In genomic region chr6:16319813-16320532, GRCh38 we compare ENCODE assay signal across 8 cellular contexts.
A peak's percentile ranks its signal among the peaks of the same experiment; 100 is the strongest.
DNase-seq lines count a peak whose midpoint lies in the region; ATAC-seq and TF ChIP-seq lines count a peak whose summit lies in the region.

No MANE protein-coding gene starts in this region.

- TF ChIP-seq CTCF in OCI-LY1 (IDR thresholded peaks at IDR 0.05; ENCODE audit: low read length): no peak

- ATAC-seq in HG03064 (IDR thresholded peaks at IDR 0.05; ENCODE audit: low read depth, unreplicated experiment): peak; percentile 51
- ATAC-seq in naive thymus-derived CD4-positive, alpha-beta T cell: peak; percentile 70

- no peaks in the 10 kb centered on the region for H3F3A ChIP-seq in OCI-LY1 (ENCODE audit: insufficient read depth, low read length)

- no peaks in the 10 kb centered on the region for H3K27me3 ChIP-seq in OCI-LY1 (ENCODE audit: insufficient read depth, low read length)
- H3K27me3 ChIP-seq in esophagus (ENCODE audit: control insufficient read depth in 1 of 2, insufficient read depth in 2 of 2, low read length in 2 of 2): no peaks in the 10 kb centered on the region
- H3K27me3 ChIP-seq in naive thymus-derived CD4-positive, alpha-beta T cell (ENCODE audit: control insufficient read depth in 2 of 2, insufficient read depth in 2 of 2, low read length in 2 of 2): no peaks in the 10 kb centered on the region

- CTCF ChIA-PET in naive thymus-derived CD4-positive, alpha-beta T cell (lab: Charles Lee): interaction anchor here (0.8 to 2.0 kb wide), 5 partner anchors 8 to 451 kb away, joined by 3 to 4 read pairs (median 3); no protein-coding TSS in a partner anchor

- POLR2A ChIA-PET in naive thymus-derived CD4-positive, alpha-beta T cell (lab: Charles Lee): interaction anchor here (0.7 to 1.5 kb wide), 5 partner anchors 89 to 443 kb away, joined by 3 to 4 read pairs (median 3); partner anchors contain the start of gene ATXN1

- H3K4me3 ChIP-seq in OCI-LY1 (ENCODE audit: low read depth, low read length, poor library complexity, severe bottlenecking) (no peak overlapping the region), esophagus (ENCODE audit: low read depth in 1 of 2, low read length in 2 of 2) (no peak overlapping the region)
- H3K4me3 ChIP-seq in naive thymus-derived CD4-positive, alpha-beta T cell (ENCODE audit: low read length): peak overlapping the region; percentile 43

- H3K36me3 ChIP-seq in OCI-LY1 (ENCODE audit: insufficient read depth, low read length) (no peaks in the 10 kb centered on the region), esophagus (ENCODE audit: control insufficient read depth in 2 of 2, insufficient read depth in 2 of 2, low read length in 1 of 2) (no peaks in the 10 kb centered on the region)
- H3K36me3 ChIP-seq in naive thymus-derived CD4-positive, alpha-beta T cell (ENCODE audit: control insufficient read depth in 2 of 3, insufficient read depth in 3 of 3, low read length in 3 of 3): no peaks in the 10 kb centered on the region

- 8 to 19% methylated on average over 16 of the region's 16 CpGs for WGBS in esophagus, 2 donors

- H3K9me3 Mint-ChIP-seq in naive thymus-derived CD4-positive, alpha-beta T cell: peaks cover 0 to 2% (median 0%) of the 10 kb centered on the region in 11 donors

- no peaks in the 10 kb centered on the region for H3K27me3 Mint-ChIP-seq in naive thymus-derived CD4-positive, alpha-beta T cell

- DNase-seq in NCI-H524 (lab: John Stamatoyannopoulos, UW) (peak; percentile 67 to 69), NCI-H524 treated with DMSO at 0.1 percent for 48 hours (lab: John Stamatoyannopoulos, UW) (no peak), activated T-cell treated with anti-CD3 and anti-CD28 coated beads for 4 hours (peak; percentile 54)
- peak; percentile 33 to 91 (median 79) for DNase-seq in naive thymus-derived CD4-positive, alpha-beta T cell
- DNase-seq in stimulated activated naive CD4-positive, alpha-beta T cell (lab: John Stamatoyannopoulos, UW): peak; percentile 41 to 81 (median 74)

- peaks cover 0 to 11% (median 0%) of the 10 kb centered on the region in 5 donors for H3K36me3 Mint-ChIP-seq in naive thymus-derived CD4-positive, alpha-beta T cell

- H3K27ac ChIP-seq in OCI-LY1 (ENCODE audit: low read depth, low read length, poor library complexity, severe bottlenecking) (no peak overlapping the region), esophagus (ENCODE audit: low read depth in 2 of 2, low read length in 1 of 2) (peak overlapping the region; percentile 75 to 91)
- peak overlapping the region; percentile 84 for H3K27ac ChIP-seq in naive thymus-derived CD4-positive, alpha-beta T cell (ENCODE audit: low read depth, low read length)

- peaks cover 20% of the 10 kb centered on the region for H3K4me1 ChIP-seq in OCI-LY1 (ENCODE audit: insufficient read depth, low read length, severe bottlenecking)
- peaks cover 4 to 17% of the 10 kb centered on the region in 2 donors for H3K4me1 ChIP-seq in esophagus (ENCODE audit: control insufficient read depth in 2 of 2, insufficient read depth in 2 of 2, low read length in 1 of 2)
- peaks cover 58 to 72% of the 10 kb centered on the region in 2 donors for H3K4me1 ChIP-seq in naive thymus-derived CD4-positive, alpha-beta T cell (ENCODE audit: control insufficient read depth in 2 of 2, insufficient read depth in 2 of 2, low read length in 2 of 2)

- peak overlapping the region; percentile 35; the same call in 1 of the 2 replicates for H3K4me2 ChIP-seq in OCI-LY1 (ENCODE audit: low read length)

- intact Hi-C loops in naive thymus-derived CD4-positive, alpha-beta T cell (cut with micrococcal nuclease): loop anchor here (1.0 to 5.0 kb wide), 14 partner anchors 11 to 1942 kb away; partner anchors contain the start of genes DEK (in 2 of the 2), GMPR (in 2 of the 2), NUP153 (in 2 of the 2) and ATXN1 (in 1 of the 2)

- H3K4me3 Mint-ChIP-seq in naive thymus-derived CD4-positive, alpha-beta T cell: peak overlapping the region; percentile 67 to 86 (median 78)

- peak overlapping the region; percentile 91 to 97 (median 95) for H3K27ac Mint-ChIP-seq in naive thymus-derived CD4-positive, alpha-beta T cell

- H3K9me2 ChIP-seq in OCI-LY1 (ENCODE audit: low read depth, low read length): no peaks in the 10 kb centered on the region

- H4K20me1 ChIP-seq in OCI-LY1 (ENCODE audit: insufficient read depth, low read length): no peaks in the 10 kb centered on the region

- H3K9me3 ChIP-seq in OCI-LY1 (ENCODE audit: low read length): no peaks in the 10 kb centered on the region
- H3K9me3 ChIP-seq in esophagus (ENCODE audit: control insufficient read depth in 2 of 2, insufficient read depth in 1 of 2, low read depth in 1 of 2, low read length in 1 of 2): no peaks in the 10 kb centered on the region
- no peaks in the 10 kb centered on the region for H3K9me3 ChIP-seq in naive thymus-derived CD4-positive, alpha-beta T cell (ENCODE audit: control insufficient read depth in 2 of 3, low read length in 3 of 3)

- no peak overlapping the region for H3K9ac ChIP-seq in OCI-LY1 (ENCODE audit: low read length)

- no peaks in the 10 kb centered on the region for H3K79me2 ChIP-seq in OCI-LY1 (ENCODE audit: insufficient read depth, low read length)

- no peak overlapping the region for H2AFZ ChIP-seq in OCI-LY1 (ENCODE audit: low read length)

- H3K4me1 Mint-ChIP-seq in naive thymus-derived CD4-positive, alpha-beta T cell: peaks cover 41 to 78% (median 74%) of the 10 kb centered on the region in 7 donors
